In the genomic region with DNA sequence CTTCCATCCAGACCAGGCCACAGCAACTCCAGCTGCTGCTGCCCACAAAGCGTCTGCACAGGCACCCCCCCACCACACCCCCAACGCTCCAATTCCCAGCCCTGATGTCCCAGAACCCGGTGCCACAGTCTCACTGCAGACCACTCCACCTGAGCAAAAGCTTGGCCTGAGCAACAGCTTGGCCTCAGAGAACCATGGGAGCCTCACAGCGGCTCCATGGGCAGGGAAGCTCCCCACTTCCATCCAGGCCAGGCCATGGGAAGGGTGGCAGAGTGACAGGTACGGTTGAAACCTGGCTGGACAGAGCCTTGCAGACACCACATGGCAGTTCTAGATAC, we compare ENCODE assay signal across 1 cellular context.
TF ChIP-seq lines count a peak whose summit lies in the region.

No MANE protein-coding gene starts in this region.

TF ChIP-seq in A549, 52 proteins besides CTCF, POLR2A, EP300 and RAD21:
- TF ChIP-seq POLR2AphosphoS2 (conservative IDR thresholded peaks at IDR 0.05; ENCODE audit: low read length) (no peak), ZC3H11A (IDR thresholded peaks at IDR 0.05) (no peak), MYC (IDR thresholded peaks at IDR 0.05; ENCODE audit: borderline replicate concordance, low read length) (no peak), HEYL (CRISPR knock-in tag; IDR thresholded peaks at IDR 0.05) (no peak), ESRRA (IDR thresholded peaks at IDR 0.05; ENCODE audit: borderline replicate concordance, low read length) (no peak), BHLHE40 (IDR thresholded peaks at IDR 0.05; ENCODE audit: low read depth, low read length) (no peak)
- TF ChIP-seq, protein P1, sequence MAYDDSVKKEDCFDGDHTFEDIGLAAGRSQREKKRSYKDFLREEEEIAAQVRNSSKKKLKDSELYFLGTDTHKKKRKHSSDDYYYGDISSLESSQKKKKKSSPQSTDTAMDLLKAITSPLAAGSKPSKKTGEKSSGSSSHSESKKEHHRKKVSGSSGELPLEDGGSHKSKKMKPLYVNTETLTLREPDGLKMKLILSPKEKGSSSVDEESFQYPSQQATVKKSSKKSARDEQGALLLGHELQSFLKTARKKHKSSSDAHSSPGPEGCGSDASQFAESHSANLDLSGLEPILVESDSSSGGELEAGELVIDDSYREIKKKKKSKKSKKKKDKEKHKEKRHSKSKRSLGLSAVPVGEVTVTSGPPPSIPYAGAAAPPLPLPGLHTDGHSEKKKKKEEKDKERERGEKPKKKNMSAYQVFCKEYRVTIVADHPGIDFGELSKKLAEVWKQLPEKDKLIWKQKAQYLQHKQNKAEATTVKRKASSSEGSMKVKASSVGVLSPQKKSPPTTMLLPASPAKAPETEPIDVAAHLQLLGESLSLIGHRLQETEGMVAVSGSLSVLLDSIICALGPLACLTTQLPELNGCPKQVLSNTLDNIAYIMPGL (CRISPR knock-in tag; IDR thresholded peaks at IDR 0.05; ENCODE audit: borderline replicate concordance) = no peak
